ENCODE assay signal across 8 cellular contexts in the genomic region with DNA sequence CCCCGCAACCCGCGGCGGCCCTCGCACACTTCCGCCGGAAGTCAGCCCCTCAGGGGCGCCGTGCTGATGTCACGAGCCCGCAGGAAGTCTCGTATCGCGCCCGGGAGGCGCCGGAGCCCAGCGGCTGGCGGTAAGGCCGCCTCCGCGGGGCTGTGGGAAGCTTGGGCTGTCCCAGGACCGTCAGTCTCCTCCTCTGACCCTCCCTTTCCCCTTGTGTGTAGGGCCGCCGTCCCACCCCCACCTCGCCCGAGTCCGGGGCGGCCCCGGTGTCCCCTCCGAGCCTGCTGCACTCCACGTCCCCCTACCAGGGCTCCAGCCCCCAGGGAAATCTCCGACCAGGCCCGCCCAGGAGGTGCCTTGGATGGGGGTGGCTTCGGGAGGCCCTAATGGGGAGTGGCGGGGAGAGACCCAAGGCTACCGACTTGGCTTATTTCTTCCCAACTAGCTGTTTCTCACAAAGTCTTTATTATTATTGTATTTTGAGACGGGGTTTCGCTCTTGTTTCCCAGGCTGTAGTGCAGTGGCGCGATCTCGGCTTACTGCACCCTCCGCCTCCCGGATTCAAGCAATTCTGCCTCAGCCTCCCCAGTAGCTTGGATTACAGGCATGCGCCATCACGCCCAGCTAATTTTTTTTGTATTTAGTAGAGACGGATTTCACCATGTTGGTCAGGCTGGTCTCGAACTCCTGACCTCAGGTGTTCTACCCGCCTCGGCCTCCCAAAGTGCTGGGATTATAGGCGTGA. TPM values are rescaled to one million over a fixed set of nuclear protein-coding genes. Genes with fewer than 3 reads are reported as not detected.
A peak's percentile ranks its signal among the peaks of the same experiment; 100 is the strongest.
DNase-seq lines count a peak whose midpoint lies in the region; ATAC-seq, FAIRE-seq and TF ChIP-seq lines count a peak whose summit lies in the region.

A gene (plus strand): TSS at position 86 of the 745 bp plus-strand sequence. CDS start 3,108 bp downstream, outside the sequence.

- H3K9me3 Mint-ChIP-seq in T-helper 1 cell treated with Interleukin-12 subunit alpha and Interleukin-12 subunit beta and Interleukin-4 antibody, amounts not matched to agents 30 μg/mL and 1 μg/mL, for 36 hours = no peaks in the 10 kb centered on the region

- intact Hi-C loops in left ventricle myocardium superior (cut with micrococcal nuclease) = no loop called here

- peak; percentile 91 for ATAC-seq in HG02870 (IDR thresholded peaks at IDR 0.05; ENCODE audit: unreplicated experiment)
- peak; percentile 99 for ATAC-seq in left ventricle myocardium superior

- H3K4me1 Mint-ChIP-seq in T-helper 1 cell treated with Interleukin-12 subunit alpha and Interleukin-12 subunit beta and Interleukin-4 antibody, amounts not matched to agents 30 μg/mL and 1 μg/mL, for 36 hours (ENCODE audit: low read depth) = peaks cover 13% of the 10 kb centered on the region

- peak; percentile 97 for FAIRE-seq in urothelium cell line (lab: Jason Lieb, UNC)

- peak; percentile 98 for TF ChIP-seq POLR2A in GM15510 (IDR thresholded peaks at IDR 0.05; ENCODE audit: borderline replicate concordance, extremely low read depth, insufficient read length)

- peak within 1 kb of the TSS; percentile 86 for H3K4me3 Mint-ChIP-seq in T-helper 1 cell treated with Interleukin-12 subunit alpha and Interleukin-12 subunit beta and Interleukin-4 antibody, amounts not matched to agents 30 μg/mL and 1 μg/mL, for 36 hours

- peaks cover 16% of the 10 kb centered on the region for H3K36me3 Mint-ChIP-seq in T-helper 1 cell treated with Interleukin-12 subunit alpha and Interleukin-12 subunit beta and Interleukin-4 antibody, amounts not matched to agents 30 μg/mL and 1 μg/mL, for 36 hours (ENCODE audit: low read depth)

- H3K27ac Mint-ChIP-seq in T-helper 1 cell treated with Interleukin-12 subunit alpha and Interleukin-12 subunit beta and Interleukin-4 antibody, amounts not matched to agents 30 μg/mL and 1 μg/mL, for 36 hours = peak within 1 kb of the TSS; percentile 90

- H3K27me3 Mint-ChIP-seq in T-helper 1 cell treated with Interleukin-12 subunit alpha and Interleukin-12 subunit beta and Interleukin-4 antibody, amounts not matched to agents 30 μg/mL and 1 μg/mL, for 36 hours (ENCODE audit: low read depth) = no peaks in the 10 kb centered on the region

- DNase-seq in NCI-H146 (lab: John Stamatoyannopoulos, UW) (peak; percentile 89), amniotic stem cell (lab: John Stamatoyannopoulos, UW) (peak; percentile 51), left ventricle myocardium superior (peak; percentile 96), pulmonary artery endothelial cell (ENCODE audit: low read depth, low spot score) (peak; percentile 49), urothelium cell line (ENCODE audit: low spot score) (peak; percentile 100)

RNA-seq across cellular contexts. Expression of the gene that starts here (rescaled TPM):
- total RNA-seq in left ventricle myocardium superior = 35.9 TPM
- 40.5 and 53.7 TPM in 2 replicates for total RNA-seq in pulmonary artery endothelial cell

Comparison
In these comparisons a context has a peak if more than half of its experiments do, and no peak if none do; other contexts are left out.
1. Peak in every context shown above with its lines: DNase-seq and ATAC-seq.
2. DNase-seq: peak in every context shown above with its lines; median percentile 100 in urothelium cell line; 96 in left ventricle myocardium superior; 89 in NCI-H146; 51 in amniotic stem cell; 49 in pulmonary artery endothelial cell.